Comparison of ENCODE assay signal across 1 cellular context in the genomic region with DNA sequence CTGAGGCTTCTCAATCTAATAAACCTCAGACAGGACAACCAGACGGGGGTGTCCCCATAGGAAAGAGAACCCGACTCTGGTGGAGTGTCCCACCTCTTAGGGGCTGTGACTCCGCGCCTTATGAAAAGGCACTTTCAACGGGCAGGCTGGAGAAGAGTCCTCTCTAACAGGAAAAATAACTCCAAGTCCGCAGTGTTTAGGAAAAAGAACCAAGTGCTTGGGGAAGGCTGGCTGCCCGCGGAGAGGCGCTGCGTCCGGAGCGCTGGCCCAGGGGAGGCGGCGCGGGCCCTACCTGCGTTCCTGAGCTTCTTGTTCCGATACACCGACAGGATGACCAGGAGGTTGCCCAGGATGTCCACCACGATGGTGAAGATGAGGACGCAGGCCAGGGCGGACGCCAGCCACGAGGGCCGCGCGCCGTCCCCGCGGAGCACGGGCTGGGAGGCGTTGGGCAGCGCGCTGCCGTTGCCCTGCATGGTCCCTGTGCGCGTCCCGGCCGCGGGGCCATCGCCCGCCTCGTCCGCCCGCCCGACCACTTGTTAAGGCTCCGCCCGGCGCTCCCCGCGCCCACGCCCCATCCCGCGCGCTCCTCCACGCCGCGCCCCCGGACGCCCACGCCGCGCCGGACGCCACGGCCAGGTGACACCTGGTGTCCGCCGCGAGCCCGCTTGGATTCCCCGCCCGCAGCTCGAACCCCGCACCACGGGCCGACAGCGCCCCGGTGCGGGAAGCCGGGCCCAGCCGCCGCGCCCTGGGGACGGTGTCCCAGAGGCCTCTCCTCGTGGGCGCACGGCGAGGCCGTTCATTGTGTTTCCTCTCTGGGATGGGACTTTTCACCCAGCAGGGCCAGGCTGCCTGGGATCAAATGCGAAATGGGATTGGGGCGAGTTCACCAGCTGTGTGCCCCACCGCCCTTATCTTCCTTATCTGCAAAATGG.
TF ChIP-seq lines count a peak whose summit lies in the region.

A gene (minus strand): TSS at position 678 of the 938 bp plus-strand sequence. CDS start 202 bp downstream, at position 476.

TF ChIP-seq in SK-N-SH treated with all-trans-retinoic acid at 6 μM for 48 hours, 23 proteins besides CTCF, POLR2A, EP300 and RAD21 (continued from another document):
- TF ChIP-seq, protein P1, sequence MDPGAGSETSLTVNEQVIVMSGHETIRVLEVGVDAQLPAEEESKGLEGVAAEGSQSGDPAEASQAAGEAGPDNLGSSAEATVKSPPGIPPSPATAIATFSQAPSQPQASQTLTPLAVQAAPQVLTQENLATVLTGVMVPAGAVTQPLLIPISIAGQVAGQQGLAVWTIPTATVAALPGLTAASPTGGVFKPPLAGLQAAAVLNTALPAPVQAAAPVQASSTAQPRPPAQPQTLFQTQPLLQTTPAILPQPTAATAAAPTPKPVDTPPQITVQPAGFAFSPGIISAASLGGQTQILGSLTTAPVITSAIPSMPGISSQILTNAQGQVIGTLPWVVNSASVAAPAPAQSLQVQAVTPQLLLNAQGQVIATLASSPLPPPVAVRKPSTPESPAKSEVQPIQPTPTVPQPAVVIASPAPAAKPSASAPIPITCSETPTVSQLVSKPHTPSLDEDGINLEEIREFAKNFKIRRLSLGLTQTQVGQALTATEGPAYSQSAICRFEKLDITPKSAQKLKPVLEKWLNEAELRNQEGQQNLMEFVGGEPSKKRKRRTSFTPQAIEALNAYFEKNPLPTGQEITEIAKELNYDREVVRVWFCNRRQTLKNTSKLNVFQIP (CRISPR knock-in tag; IDR thresholded peaks at IDR 0.05; ENCODE audit: borderline replicate concordance, low read depth): no peak
- TF ChIP-seq, protein P2, sequence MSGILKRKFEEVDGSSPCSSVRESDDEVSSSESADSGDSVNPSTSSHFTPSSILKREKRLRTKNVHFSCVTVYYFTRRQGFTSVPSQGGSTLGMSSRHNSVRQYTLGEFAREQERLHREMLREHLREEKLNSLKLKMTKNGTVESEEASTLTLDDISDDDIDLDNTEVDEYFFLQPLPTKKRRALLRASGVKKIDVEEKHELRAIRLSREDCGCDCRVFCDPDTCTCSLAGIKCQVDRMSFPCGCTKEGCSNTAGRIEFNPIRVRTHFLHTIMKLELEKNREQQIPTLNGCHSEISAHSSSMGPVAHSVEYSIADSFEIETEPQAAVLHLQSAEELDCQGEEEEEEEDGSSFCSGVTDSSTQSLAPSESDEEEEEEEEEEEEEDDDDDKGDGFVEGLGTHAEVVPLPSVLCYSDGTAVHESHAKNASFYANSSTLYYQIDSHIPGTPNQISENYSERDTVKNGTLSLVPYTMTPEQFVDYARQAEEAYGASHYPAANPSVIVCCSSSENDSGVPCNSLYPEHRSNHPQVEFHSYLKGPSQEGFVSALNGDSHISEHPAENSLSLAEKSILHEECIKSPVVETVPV (CRISPR knock-in tag; IDR thresholded peaks at IDR 0.05): no peak
- no peak for TF ChIP-seq CSDC2 (CRISPR knock-in tag; IDR thresholded peaks at IDR 0.05)
TF ChIP-seq in SK-N-SH treated with all-trans-retinoic acid at 6 μM for 48 hours: peak in this region for 0.
